In the genomic region with DNA sequence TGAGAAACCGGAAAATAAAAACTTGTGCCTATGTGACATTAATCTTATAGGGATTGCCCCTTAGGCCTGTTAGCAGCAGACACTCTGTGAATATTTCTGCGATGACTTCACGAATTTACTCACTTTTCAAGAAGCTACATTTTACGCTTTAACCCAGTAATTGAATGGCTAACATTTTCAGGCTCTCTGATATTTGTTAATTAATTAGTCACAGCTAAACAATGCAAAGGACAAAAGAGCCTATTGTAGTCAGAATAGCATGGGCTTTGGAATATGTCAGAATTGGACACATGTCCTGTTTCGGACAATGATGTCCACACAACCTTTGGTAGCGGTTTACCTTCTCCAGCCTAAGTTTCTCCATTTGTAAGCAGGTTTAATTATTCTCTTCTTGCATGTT, we compare ENCODE assay signal across 20 cellular contexts.
DNase-seq lines count a peak whose midpoint lies in the region; ATAC-seq and TF ChIP-seq lines count a peak whose summit lies in the region.
"Had no signal": no experiment of that assay in that cellular context is flagged by ENCODE, and none has a peak within 500 bp of the region (broad histone marks: within the 10 kb centered on the region; RNA-seq: fewer than 3 reads in every experiment).

No MANE protein-coding gene starts in this region.

- DNase-seq in AG10803 (ENCODE audit: low read depth): peak; percentile 66
- peak; percentile 25 for DNase-seq in HFFc6
- DNase-seq in astrocyte of the spinal cord (ENCODE audit: low read depth, low spot score): peak; percentile 39
- DNase-seq in kidney epithelial cell (ENCODE audit: low read depth): peak; percentile 39
- no peak for DNase-seq in gastrocnemius medialis
- no peak for DNase-seq in activated CD4-positive, alpha-beta T cell treated with anti-CD3 and anti-CD28 coated beads, Interleukin-2, amount 10 ng/mL, durations not matched to agents 24 days and 14 days
- DNase-seq in activated naive CD4-positive, alpha-beta T cell treated with anti-CD3 and anti-CD28 coated beads, Interleukin-2, amount 50 U/mL, for 72 hours (ENCODE audit: low spot score in 2 of 2): no peak
- no peak for DNase-seq in activated CD4-positive, alpha-beta T cell treated with anti-CD3 and anti-CD28 coated beads for 4 hours
- DNase-seq: CD4-positive, alpha-beta T cell; DMS79; H7; NCI-H1105 treated with DMSO at 0.1 percent for 48 hours; NCI-H187 treated with DMSO at 0.1 percent for 48 hours; NCI-H2171; NCI-H510A; NCI-H82; Right ventricle myocardium superior had no signal

- TF ChIP-seq POLR2A in gastrocnemius medialis (IDR thresholded peaks at IDR 0.05): no peak

- in situ Hi-C loops in astrocyte of the spinal cord (cut with HindIII; ENCODE audit: low sequenced_read_pairs) (no loop called here), gastrocnemius medialis (cut with MboI; ENCODE audit: low sequenced_read_pairs in 4 of 4) (no loop called here)

- H3K4me3 ChIP-seq in AG10803 (ENCODE audit: low read length): no peak overlapping the region
- H3K4me3 ChIP-seq in astrocyte of the spinal cord (ENCODE audit: low read depth, low read length): no peak overlapping the region
- no peak overlapping the region for H3K4me3 ChIP-seq in kidney epithelial cell (ENCODE audit: low read depth, low read length)
- no peak overlapping the region for H3K4me3 ChIP-seq in gastrocnemius medialis
- H3K4me3 ChIP-seq: A549 had no signal

- H3K27me3 ChIP-seq in kidney epithelial cell (ENCODE audit: control insufficient read depth, insufficient read depth, low read length): no peaks in the 10 kb centered on the region
- no peaks in the 10 kb centered on the region for H3K27me3 ChIP-seq in gastrocnemius medialis

- no peaks in the 10 kb centered on the region for H3K36me3 ChIP-seq in kidney epithelial cell (ENCODE audit: control insufficient read depth, insufficient read depth, low read length)
- H3K36me3 ChIP-seq in gastrocnemius medialis: no peaks in the 10 kb centered on the region

- H3K27me3 Mint-ChIP-seq in HFFc6 (ENCODE audit: insufficient read depth): no peaks in the 10 kb centered on the region
- H3K27me3 Mint-ChIP-seq in activated CD4-positive, alpha-beta T cell treated with anti-CD3 and anti-CD28 coated beads, Interleukin-2, amount 10 ng/mL, durations not matched to agents 24 days and 14 days: no peaks in the 10 kb centered on the region
- H3K27me3 Mint-ChIP-seq: B cell; CD4-positive, alpha-beta T cell had no signal

- no peaks in the 10 kb centered on the region for H3K9me3 ChIP-seq in gastrocnemius medialis
- H3K9me3 ChIP-seq: A549 had no signal

- no peaks in the 10 kb centered on the region for H3K9me3 Mint-ChIP-seq in HFFc6
- no peaks in the 10 kb centered on the region for H3K9me3 Mint-ChIP-seq in activated CD4-positive, alpha-beta T cell treated with anti-CD3 and anti-CD28 coated beads, Interleukin-2, amount 10 ng/mL, durations not matched to agents 24 days and 14 days
- H3K9me3 Mint-ChIP-seq in activated naive CD4-positive, alpha-beta T cell treated with anti-CD3 and anti-CD28 coated beads, Interleukin-2, amount 50 U/mL, for 72 hours: peaks cover 4 to 8% of the 10 kb centered on the region in 2 donors
- H3K9me3 Mint-ChIP-seq: CD4-positive, alpha-beta T cell had no signal

- H3K36me3 Mint-ChIP-seq in HFFc6 (ENCODE audit: low read depth): no peaks in the 10 kb centered on the region
- H3K36me3 Mint-ChIP-seq in activated CD4-positive, alpha-beta T cell treated with anti-CD3 and anti-CD28 coated beads, Interleukin-2, amount 10 ng/mL, durations not matched to agents 24 days and 14 days (ENCODE audit: low read depth): no peaks in the 10 kb centered on the region
- H3K36me3 Mint-ChIP-seq in activated naive CD4-positive, alpha-beta T cell treated with anti-CD3 and anti-CD28 coated beads, Interleukin-2, amount 50 U/mL, for 72 hours: no peaks in the 10 kb centered on the region

- no peak overlapping the region for H3K27ac Mint-ChIP-seq in HFFc6
- H3K27ac Mint-ChIP-seq in activated CD4-positive, alpha-beta T cell treated with anti-CD3 and anti-CD28 coated beads, Interleukin-2, amount 10 ng/mL, durations not matched to agents 24 days and 14 days: no peak overlapping the region
- H3K27ac Mint-ChIP-seq in activated naive CD4-positive, alpha-beta T cell treated with anti-CD3 and anti-CD28 coated beads, Interleukin-2, amount 50 U/mL, for 72 hours: no peak overlapping the region
- H3K27ac Mint-ChIP-seq: B cell; CD4-positive, alpha-beta T cell had no signal

- no peak overlapping the region for H3K27ac ChIP-seq in gastrocnemius medialis
- H3K27ac ChIP-seq: A549, KMS-11 had no signal

- TF ChIP-seq CTCF in AG10803 (conservative IDR thresholded peaks at IDR 0.05; ENCODE audit: low read length): no peak
- no peak for TF ChIP-seq CTCF in HFFc6 (IDR thresholded peaks at IDR 0.05)
- TF ChIP-seq CTCF in astrocyte of the spinal cord (IDR thresholded peaks at IDR 0.05; ENCODE audit: low read depth, low read length): no peak
- no peak for TF ChIP-seq CTCF in kidney epithelial cell (IDR thresholded peaks at IDR 0.05; ENCODE audit: insufficient read depth, low read length, poor library complexity, severe bottlenecking)
- TF ChIP-seq CTCF in gastrocnemius medialis (IDR thresholded peaks at IDR 0.05 in 4 of 5, conservative IDR thresholded peaks at IDR 0.05 in 1 of 5): no peak

- H3K4me3 Mint-ChIP-seq in HFFc6: no peak overlapping the region
- H3K4me3 Mint-ChIP-seq in activated CD4-positive, alpha-beta T cell treated with anti-CD3 and anti-CD28 coated beads, Interleukin-2, amount 10 ng/mL, durations not matched to agents 24 days and 14 days: no peak overlapping the region
- H3K4me3 Mint-ChIP-seq: B cell; CD4-positive, alpha-beta T cell had no signal

- no peak for ATAC-seq in gastrocnemius medialis
- ATAC-seq in activated naive CD4-positive, alpha-beta T cell treated with anti-CD3 and anti-CD28 coated beads, Interleukin-2, amount 50 U/mL, for 72 hours: no peak
- ATAC-seq: A549 had no signal

- no peaks in the 10 kb centered on the region for H3K4me1 ChIP-seq in gastrocnemius medialis
- H3K4me1 ChIP-seq: A549 had no signal

- intact Hi-C loops in gastrocnemius medialis (cut with DNase I; ENCODE audit: low total_unique reads): no loop called here
- intact Hi-C loops in activated CD4-positive, alpha-beta T cell treated with anti-CD3 and anti-CD28 coated beads, Interleukin-2, amount 10 ng/mL, durations not matched to agents 24 days and 14 days (cut with micrococcal nuclease): no loop called here

- peaks cover 34% of the 10 kb centered on the region for H3K4me1 Mint-ChIP-seq in HFFc6 (ENCODE audit: low read depth)
- H3K4me1 Mint-ChIP-seq in activated CD4-positive, alpha-beta T cell treated with anti-CD3 and anti-CD28 coated beads, Interleukin-2, amount 10 ng/mL, durations not matched to agents 24 days and 14 days: no peaks in the 10 kb centered on the region
- H3K4me1 Mint-ChIP-seq: B cell had no signal

Comparison
In these comparisons a context has a peak if more than half of its experiments do, and no peak if none do; other contexts are left out.
1. DNase-seq: peak in AG10803 (single experiment), HFFc6 (single experiment), astrocyte of the spinal cord (single experiment) and kidney epithelial cell (single experiment); none in gastrocnemius medialis (0 of 2), activated CD4-positive, alpha-beta T cell treated with anti-CD3 and anti-CD28 coated beads, Interleukin-2, amount 10 ng/mL, durations not matched to agents 24 days and 14 days (single experiment), activated naive CD4-positive, alpha-beta T cell treated with anti-CD3 and anti-CD28 coated beads, Interleukin-2, amount 50 U/mL, for 72 hours (0 of 2) and activated CD4-positive, alpha-beta T cell treated with anti-CD3 and anti-CD28 coated beads for 4 hours (0 of 2).